ENCODE assay signal across 8 cellular contexts in genomic region chr6:79234150-79235022, GRCh38. TPM values are rescaled to one million over a fixed set of nuclear protein-coding genes. Genes with fewer than 3 reads are reported as not detected.
A peak's percentile ranks its signal among the peaks of the same experiment; 100 is the strongest.
DNase-seq lines count a peak whose midpoint lies in the region; ATAC-seq and TF ChIP-seq lines count a peak whose summit lies in the region.

HMGN3 (minus strand) TSS chr6:79234682.

- H3K4me3 ChIP-seq in AG04450 (ENCODE audit: low read depth, low read length) (peak within 1 kb of the TSS; percentile 80), spleen (peak within 1 kb of the TSS; percentile 67 to 88 (median 72))

- H3K4me1 ChIP-seq in spleen: peaks cover 4 to 31% (median 15%) of the 10 kb centered on the region in 6 donors

- CTCF ChIA-PET in AG04450 (lab: Charles Lee): no interaction called here

- H3K36me3 ChIP-seq in spleen: no peaks in the 10 kb centered on the region

- H3K9me3 ChIP-seq in AG04450 (ENCODE audit: control insufficient read depth, insufficient read depth, low read length) (no peaks in the 10 kb centered on the region), spleen (no peaks in the 10 kb centered on the region)

- H3K27ac ChIP-seq in AG04450 (ENCODE audit: low read depth, low read length) (peak within 1 kb of the TSS; percentile 53), spleen (peak within 1 kb of the TSS; percentile 82 to 93 (median 89))

- POLR2A ChIA-PET in AG04450 (lab: Yijun Ruan, JAX): no interaction called here

- H3K27me3 ChIP-seq in AG04450 (ENCODE audit: control insufficient read depth, insufficient read depth, low read length): no peaks in the 10 kb centered on the region
- H3K27me3 ChIP-seq in spleen (replicated peaks in 1 of 7): no peaks in the 10 kb centered on the region

- TF ChIP-seq CTCF in AG04450 (IDR thresholded peaks at IDR 0.05; ENCODE audit: low read depth, low read length): peak; percentile 20; the same call in 1 of the 2 replicates
- peak in 9 of 11 experiments; percentile 10 to 60 (median 35) for TF ChIP-seq CTCF in spleen (IDR thresholded peaks at IDR 0.05 in 8 of 11, conservative IDR thresholded peaks at IDR 0.05 in 3 of 11)

- intact Hi-C loops in spleen (cut with DNase I; ENCODE audit: low total_unique reads): loop anchor here (5.0 kb wide), 1 partner anchor 157 kb away; the partner anchor contains the start of gene PHIP

- WGBS in spleen, 5 donors: 2 to 4% (median 3%) methylated on average over 44 to 51 of the region's 51 CpGs

- ATAC-seq in GM18907 (IDR thresholded peaks at IDR 0.05; ENCODE audit: unreplicated experiment) (peak; percentile 94), HG03159 (IDR thresholded peaks at IDR 0.05; ENCODE audit: unreplicated experiment) (peak; percentile 94)

- peak in 1 of 3 donors; percentile 90 for TF ChIP-seq POLR2A in spleen (IDR thresholded peaks at IDR 0.05)

- peak; percentile 83 for DNase-seq in AG04450 (ENCODE audit: low read depth, low spot score)
- DNase-seq in NCI-H2227 treated with DMSO at 0.1 percent for 48 hours (lab: John Stamatoyannopoulos, UW): peak; percentile 90
- peak; percentile 70 to 85 (median 77) for DNase-seq in activated CD4-positive, CD25-positive, alpha-beta regulatory T cell (lab: John Stamatoyannopoulos, UW)
- DNase-seq in central memory CD4-positive, alpha-beta T cell: peak; percentile 90
- peak; percentile 94 for DNase-seq in inferior parietal cortex (ENCODE audit: extremely low spot score)
- DNase-seq in spleen: peak; percentile 97

RNA-seq across cellular contexts. Expression of gene HMGN3, which starts in this region (rescaled TPM):
- polyA plus RNA-seq in AG04450 (2011; rRNA removed) (31.7 and 55.2 TPM in 2 replicates), spleen (100 to 1,000 TPM; 110 to 115 (median 115) TPM)
- 4.0 and 7.2 TPM in 2 replicates for polyA minus RNA-seq in AG04450 (2011; rRNA and poly(A)+ RNA removed)
- 10 to 100 TPM; 38.3 to 71.3 (median 51.4) TPM for total RNA-seq in spleen

Comparison
In these comparisons a context has a peak if more than half of its experiments do, and no peak if none do; other contexts are left out.
1. Peak in every context shown above with its lines: DNase-seq, ATAC-seq, H3K4me3 ChIP-seq and H3K27ac ChIP-seq.